1 cellular context compared by ENCODE assay signal in the genomic region with DNA sequence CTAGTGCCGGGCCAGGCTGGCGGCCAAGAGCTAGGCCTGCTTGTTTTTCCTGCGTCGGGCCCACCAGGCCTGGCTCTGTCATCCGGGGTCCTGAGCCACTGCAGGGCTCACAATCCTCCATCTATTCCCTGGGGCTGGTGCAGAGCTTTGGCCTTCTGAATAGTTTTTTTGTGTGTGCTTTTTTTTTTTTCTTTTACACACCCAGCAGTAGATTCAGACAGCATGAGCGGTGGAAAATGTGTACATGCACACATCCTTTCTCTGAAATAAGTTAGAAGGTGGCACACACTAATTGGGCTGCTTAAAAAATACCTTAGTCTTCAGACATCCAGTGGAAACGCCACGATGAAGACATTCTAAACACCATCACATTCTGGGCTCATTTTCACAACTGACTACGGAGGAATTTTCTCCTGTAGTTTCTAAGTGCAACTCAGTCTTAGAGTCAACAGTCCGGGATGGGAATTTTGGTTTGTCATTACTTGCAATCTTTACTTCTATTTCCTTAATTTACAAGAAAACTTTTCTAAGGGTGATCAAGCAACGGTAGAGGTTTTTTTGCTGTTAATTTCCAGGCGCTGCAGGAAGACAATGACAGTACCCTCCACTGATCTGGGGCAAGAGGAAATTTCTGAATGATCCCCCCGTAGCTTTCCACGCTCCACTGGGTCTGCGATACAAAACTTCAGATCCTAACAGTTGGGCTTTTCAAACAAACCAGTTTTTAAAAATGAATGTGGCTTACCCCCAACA.
TF ChIP-seq lines count a peak whose summit lies in the region.

No MANE protein-coding gene starts in this region.

TF ChIP-seq in SK-N-SH, 30 proteins besides CTCF, POLR2A, EP300 and RAD21 (continued from another document):
- peak; percentile 22; the same call in 1 of the 2 replicates for TF ChIP-seq SMC3 (IDR thresholded peaks at IDR 0.05; ENCODE audit: low read depth, low read length)
- TF ChIP-seq FOXJ3 (CRISPR knock-in tag; IDR thresholded peaks at IDR 0.05) = peak; percentile 38; the same call in 1 of the 2 replicates
- no peak for TF ChIP-seq FOSL2 (IDR thresholded peaks at IDR 0.05; ENCODE audit: borderline replicate concordance, low read depth)
TF ChIP-seq in SK-N-SH: peak in this region for 7.
